In genomic region chr5:140111859-140112551, GRCh38 we compare ENCODE assay signal across 9 cellular contexts. TPM values are rescaled to one million over a fixed set of nuclear protein-coding genes. Genes with fewer than 3 reads are reported as not detected.
DNase-seq lines count a peak whose midpoint lies in the region; ATAC-seq and TF ChIP-seq lines count a peak whose summit lies in the region.
"Had no signal": no experiment of that assay in that cellular context is flagged by ENCODE, and none has a peak within 500 bp of the region (broad histone marks: within the 10 kb centered on the region; RNA-seq: fewer than 3 reads in every experiment).

No MANE protein-coding gene starts in this region.

- H2BK12ac ChIP-seq in mesenchymal stem cell (ENCODE audit: low read length in 2 of 2) = no peak overlapping the region

- H3K36me3 Mint-ChIP-seq in MCF 10A (ENCODE audit: insufficient read depth, unreplicated experiment) (peaks cover 17% of the 10 kb centered on the region), WTC11 (no peaks in the 10 kb centered on the region), type B pancreatic cell (no peaks in the 10 kb centered on the region)

- TF ChIP-seq CTCF in MCF 10A (IDR thresholded peaks at IDR 0.05; ENCODE audit: unreplicated experiment) = no peak
- no peak for TF ChIP-seq CTCF in mammary epithelial cell (conservative IDR thresholded peaks at IDR 0.05 in 1 of 2, IDR thresholded peaks at IDR 0.05 in 1 of 2; ENCODE audit: extremely low read depth in 1 of 2, insufficient read depth in 1 of 2, low read depth in 1 of 2, low read length in 2 of 2)
- no peak for TF ChIP-seq CTCF in WTC11 (IDR thresholded peaks at IDR 0.05)
- TF ChIP-seq CTCF in type B pancreatic cell (conservative IDR thresholded peaks at IDR 0.05) = no peak

- no peak overlapping the region for H2BK5ac ChIP-seq in mesenchymal stem cell (ENCODE audit: low read depth, low read length, poor library complexity, severe bottlenecking)

- peaks cover 57% of the 10 kb centered on the region for H3K4me1 Mint-ChIP-seq in MCF 10A (ENCODE audit: insufficient read depth, unreplicated experiment)
- H3K4me1 Mint-ChIP-seq in WTC11 = peaks cover 57% of the 10 kb centered on the region
- H3K4me1 Mint-ChIP-seq in type B pancreatic cell (ENCODE audit: unreplicated experiment) = peaks cover 25% of the 10 kb centered on the region

- H2BK15ac ChIP-seq in mesenchymal stem cell (ENCODE audit: low read depth, poor library complexity, severe bottlenecking) = no peak overlapping the region

- H3K9ac ChIP-seq in mammary epithelial cell (ENCODE audit: insufficient read depth, low read length) = no peak overlapping the region
- peak overlapping the region; percentile 92 for H3K9ac ChIP-seq in mesenchymal stem cell (ENCODE audit: low read length)

- no peak overlapping the region for H4K91ac ChIP-seq in mesenchymal stem cell (ENCODE audit: low read length)

- H3K4me2 ChIP-seq in mammary epithelial cell (ENCODE audit: insufficient read depth, low read depth, low read length) (no peak overlapping the region), mesenchymal stem cell (ENCODE audit: low read length, poor library complexity, severe bottlenecking) (no peak overlapping the region)

- in situ Hi-C loops in mammary epithelial cell (cut with MboI; ENCODE audit: low sequenced_read_pairs in 2 of 2) = no loop called here

- H3K79me2 ChIP-seq in mammary epithelial cell (ENCODE audit: insufficient read depth, low read length) = peaks cover 87% of the 10 kb centered on the region

- no peak overlapping the region for H3K4ac ChIP-seq in mesenchymal stem cell (ENCODE audit: low read depth in 1 of 2, low read length in 2 of 2)

- no peaks in the 10 kb centered on the region for H3K9me3 ChIP-seq in mammary epithelial cell (replicated peaks; ENCODE audit: insufficient read depth, low read length)
- H3K9me3 ChIP-seq in mesenchymal stem cell (ENCODE audit: control insufficient read depth, low read length) = no peaks in the 10 kb centered on the region

- no peak overlapping the region for H3K4me3 ChIP-seq in mammary epithelial cell (replicated peaks in 1 of 3; ENCODE audit: insufficient read depth in 1 of 3, low read depth in 2 of 3, low read length in 3 of 3)
- H3K4me3 ChIP-seq in mesenchymal stem cell (ENCODE audit: insufficient read depth in 1 of 2, low read depth in 1 of 2, low read length in 2 of 2) = peak overlapping the region in 1 of 2 experiments; percentile 88
- H3K4me3 ChIP-seq: hepatocyte had no signal

- H3K9me3 Mint-ChIP-seq in MCF 10A (ENCODE audit: unreplicated experiment) (no peaks in the 10 kb centered on the region), WTC11 (no peaks in the 10 kb centered on the region), type B pancreatic cell (no peaks in the 10 kb centered on the region)

- H2BK120ac ChIP-seq in mesenchymal stem cell (ENCODE audit: low read depth, low read length) = no peak overlapping the region

- H3K27ac ChIP-seq in mammary epithelial cell (ENCODE audit: insufficient read depth, low read depth, low read length) (no peak overlapping the region), mesenchymal stem cell (ENCODE audit: low read length, poor library complexity, severe bottlenecking) (no peak overlapping the region)
- H3K27ac ChIP-seq: hepatocyte had no signal

- H3K79me1 ChIP-seq in mesenchymal stem cell (replicated peaks; ENCODE audit: low read length, poor library complexity, severe bottlenecking) = peaks cover 31% of the 10 kb centered on the region

- H2AK5ac ChIP-seq in mesenchymal stem cell (ENCODE audit: low read length, severe bottlenecking) = no peak overlapping the region

- no peak overlapping the region for H3K23ac ChIP-seq in mesenchymal stem cell (ENCODE audit: low read length in 2 of 2)

- DNase-seq in MCF 10A (ENCODE audit: unreplicated experiment) (no peak), mammary epithelial cell (no peak), WTC11 (ENCODE audit: low spot score) (no peak), mesenchymal stem cell (no peak), type B pancreatic cell (ENCODE audit: extremely low spot score, unreplicated experiment) (no peak), AG20443 (ENCODE audit: low spot score) (no peak)

- H3K14ac ChIP-seq in mesenchymal stem cell (ENCODE audit: low read length in 2 of 2) = no peak overlapping the region

- ATAC-seq in WTC11 (no peak), HG03159 (IDR thresholded peaks at IDR 0.05; ENCODE audit: unreplicated experiment) (no peak), GM19351 (IDR thresholded peaks at IDR 0.05; ENCODE audit: unreplicated experiment) (no peak)

- H3K36me3 ChIP-seq in mammary epithelial cell (ENCODE audit: insufficient read depth, low read length) = no peaks in the 10 kb centered on the region
- no peaks in the 10 kb centered on the region for H3K36me3 ChIP-seq in mesenchymal stem cell (ENCODE audit: control insufficient read depth in 1 of 2, insufficient read depth in 2 of 2, low read depth in 1 of 2, low read length in 2 of 2)

- no peaks in the 10 kb centered on the region for H4K20me1 ChIP-seq in mammary epithelial cell (ENCODE audit: insufficient read depth, low read length)

- dilution Hi-C loops in mammary epithelial cell (cut with HindIII; ENCODE audit: low sequenced_read_pairs) = no loop called here

- H3K4me1 ChIP-seq in mammary epithelial cell (ENCODE audit: insufficient read depth, low read length) (peaks cover 29% of the 10 kb centered on the region), mesenchymal stem cell (ENCODE audit: control insufficient read depth, insufficient read depth, low read depth, low read length) (peaks cover 30% of the 10 kb centered on the region)

- WGBS in mammary epithelial cell (ENCODE audit: low coverage, missing lambda C conversion rate) = 98% methylated on average over 7 of the region's 8 CpGs
- 47% methylated on average over 8 of the region's 8 CpGs for WGBS in mesenchymal stem cell

- CTCF ChIA-PET in MCF 10A (lab: Yijun Ruan, JAX) = interaction anchor here (0.6 to 1.6 kb wide), 11 partner anchors 20 to 404 kb away, joined by 3 to 5 read pairs (median 4); no protein-coding TSS in a partner anchor
- CTCF ChIA-PET in mammary epithelial cell (lab: Charles Lee; ENCODE audit: low non-redundant PET) = interaction anchor here (0.5 kb wide), 1 partner anchor 1533 kb away, joined by 12 read pairs; no protein-coding TSS in a partner anchor
- CTCF ChIA-PET in WTC11 (lab: Charles Lee) = interaction anchor here (0.8 to 4.5 kb wide), 6 partner anchors 33 to 337 kb away, joined by 3 to 58 read pairs (median 8); partner anchors contain the start of gene NRG2

- intact Hi-C loops in MCF 10A (cut with micrococcal nuclease) (no loop called here), mammary epithelial cell (cut with micrococcal nuclease) (no loop called here)

- POLR2A ChIA-PET in MCF 10A (lab: Yijun Ruan, JAX) = interaction anchor here (0.7 to 4.4 kb wide), 6 partner anchors 9 to 72 kb away, joined by 3 to 53 read pairs (median 4); partner anchors contain the start of gene NRG2
- POLR2A ChIA-PET in WTC11 (lab: Charles Lee) = interaction anchor here (0.6 kb wide), 1 partner anchor 37 kb away, joined by 3 read pairs; no protein-coding TSS in a partner anchor

- H3K18ac ChIP-seq in mesenchymal stem cell (ENCODE audit: low read depth in 1 of 2, low read length in 2 of 2) = no peak overlapping the region

- H3K27me3 ChIP-seq in mammary epithelial cell (ENCODE audit: insufficient read depth, low read length) (no peaks in the 10 kb centered on the region), mesenchymal stem cell (ENCODE audit: control insufficient read depth in 1 of 2, insufficient read depth in 1 of 2, low read length in 2 of 2) (peaks cover 0 to 38% of the 10 kb centered on the region in 2 experiments)

- H3K27ac Mint-ChIP-seq in MCF 10A (ENCODE audit: low read depth, unreplicated experiment) = peak overlapping the region; percentile 87
- no peak overlapping the region for H3K27ac Mint-ChIP-seq in WTC11
- H3K27ac Mint-ChIP-seq in type B pancreatic cell = no peak overlapping the region

- BruUV-seq in MCF 10A (replicated peaks; lab: Mats Ljungman, UMichigan) (no TSS peak), mammary epithelial cell (replicated peaks; lab: Mats Ljungman, UMichigan) (no TSS peak)

- no peaks in the 10 kb centered on the region for H3K27me3 Mint-ChIP-seq in MCF 10A (ENCODE audit: insufficient read depth, unreplicated experiment)
- H3K27me3 Mint-ChIP-seq in WTC11 (ENCODE audit: low read depth) = peaks cover 82% of the 10 kb centered on the region
- peaks cover 62% of the 10 kb centered on the region for H3K27me3 Mint-ChIP-seq in type B pancreatic cell

- H3K4me3 Mint-ChIP-seq in MCF 10A (ENCODE audit: unreplicated experiment) = peak overlapping the region; percentile 88
- H3K4me3 Mint-ChIP-seq in WTC11 = peak overlapping the region; percentile 82
- H3K4me3 Mint-ChIP-seq in type B pancreatic cell = peak overlapping the region; percentile 35

- H2AFZ ChIP-seq in mammary epithelial cell (ENCODE audit: low read depth, low read length) = no peak overlapping the region
- no peak overlapping the region for H2AFZ ChIP-seq in mesenchymal stem cell (ENCODE audit: low read depth, low read length)
- H2AFZ ChIP-seq: hepatocyte had no signal

- no peak overlapping the region for H4K8ac ChIP-seq in mesenchymal stem cell (ENCODE audit: low read length)

TF ChIP-seq in WTC11, 78 proteins besides CTCF, POLR2A, EP300 and RAD21:
- no peak for TF ChIP-seq RELA (CRISPR knock-in tag; IDR thresholded peaks at IDR 0.05; ENCODE audit: borderline replicate concordance)

RNA-seq across cellular contexts. Expression of gene PURA, which starts 1.9 kb away (rescaled TPM):
- total RNA-seq in MCF 10A (2022) (20.1 and 24.6 TPM in 2 replicates), mammary epithelial cell (10 to 100 TPM; 10.8 to 15.2 TPM), WTC11 (2021) (6.0 to 9.0 TPM (median 6.4 TPM) in 3 replicates), type B pancreatic cell (ENCODE audit: low replicate concordance) (8.3 and 10.7 TPM in 2 replicates)
- 3.3 TPM for polyA plus RNA-seq in mammary epithelial cell
- polyA minus RNA-seq in mammary epithelial cell = 5.6 TPM
- 4.3 TPM for polyA plus RNA-seq in mesenchymal stem cell (2013, experiment 1 of 2)
- polyA plus RNA-seq in mesenchymal stem cell (2013, experiment 2 of 2) = 4.3 TPM

RNA-seq across cellular contexts. Expression of gene IGIP, which starts 13.7 kb away (rescaled TPM):
- total RNA-seq in MCF 10A (2022) (7.5 and 8.3 TPM in 2 replicates), mammary epithelial cell (1 to 10 TPM; 3.4 to 4.5 TPM), WTC11 (2021) (1.2 to 1.7 TPM (median 1.5 TPM) in 3 replicates), type B pancreatic cell (ENCODE audit: low replicate concordance) (2.6 and 2.9 TPM in 2 replicates)
- 0.62 TPM for polyA plus RNA-seq in mammary epithelial cell
- polyA minus RNA-seq in mammary epithelial cell = 4.4 TPM
- 0.98 TPM for polyA plus RNA-seq in mesenchymal stem cell (2013, experiment 1 of 2)
- polyA plus RNA-seq in mesenchymal stem cell (2013, experiment 2 of 2) = 1.0 TPM

Comparison
In these comparisons a context has a peak if more than half of its experiments do, and no peak if none do; other contexts are left out.
1. H3K4me3 Mint-ChIP-seq: peak in every context shown above with its lines; median percentile 88 in MCF 10A; 82 in WTC11; 35 in type B pancreatic cell.